ENCODE assay signal across 23 cellular contexts in genomic region chr2:16119741-16120140, GRCh38.
"Had no signal": no experiment of that assay in that cellular context is flagged by ENCODE, and none has a peak within 500 bp of the region (broad histone marks: within the 10 kb centered on the region; RNA-seq: fewer than 3 reads in every experiment).

No MANE protein-coding gene starts in this region.

- H3K4me1 ChIP-seq: adrenal gland, ascending aorta, breast epithelium had no signal

- H3K27ac ChIP-seq: adrenal gland, ascending aorta, breast epithelium, cardiac muscle cell, colonic mucosa, WERI-Rb-1 had no signal

- DNase-seq: activated B cell treated with CpG ODN at 0.5 μM for 24 hours; activated CD4-positive, alpha-beta T cell treated with anti-CD3 and anti-CD28 coated beads for 48 hours; activated CD4-positive, alpha-beta T cell treated with anti-CD3 and anti-CD28 coated beads, Interleukin-2, amount 50 U/mL, for 1 hour; activated CD4-positive, alpha-beta T cell treated with anti-CD3 and anti-CD28 coated beads, Interleukin-2, amount 50 U/mL, for 48 hours; activated CD8-positive, alpha-beta memory T cell treated with anti-CD3 and anti-CD28 coated beads for 24 hours; activated CD8-positive, alpha-beta T cell treated with anti-CD3 and anti-CD28 coated beads for 36 hours; activated effector memory CD4-positive, alpha-beta T cell treated with Interleukin-2 at 50 U/mL for 16 hours; activated naive CD4-positive, alpha-beta T cell treated with anti-CD3 and anti-CD28 coated beads for 36 hours; activated naive CD8-positive, alpha-beta T cell treated with anti-CD3 and anti-CD28 coated beads for 36 hours; activated naive CD8-positive, alpha-beta T cell treated with anti-CD3 and anti-CD28 coated beads, Interleukin-2, amount 50 U/mL, for 24 hours; activated T-cell treated with anti-CD3 and anti-CD28 coated beads, Interleukin-2, amount 50 U/mL, for 4 hours; adrenal gland; central memory CD4-positive, alpha-beta T cell; cerebellar nuclear complex; effector CD8-positive, alpha-beta T cell; foreskin fibroblast; hippocampal formation; T1000; WERI-Rb-1 had no signal

- H3K4me3 ChIP-seq: adrenal gland, ascending aorta, breast epithelium, cardiac muscle cell, colonic mucosa had no signal

- H3K36me3 ChIP-seq: adrenal gland, ascending aorta, breast epithelium, cardiac muscle cell, colonic mucosa, WERI-Rb-1 had no signal

- H3K27me3 ChIP-seq: adrenal gland, ascending aorta, breast epithelium, cardiac muscle cell, colonic mucosa had no signal
